ENCODE assay signal across 13 cellular contexts in genomic region chr13:102657630-102658029, GRCh38. TPM values are rescaled to one million over a fixed set of nuclear protein-coding genes. Genes with fewer than 3 reads are reported as not detected.
DNase-seq lines count a peak whose midpoint lies in the region; ATAC-seq, FAIRE-seq and TF ChIP-seq lines count a peak whose summit lies in the region.
"Had no signal": no experiment of that assay in that cellular context is flagged by ENCODE, and none has a peak within 500 bp of the region (broad histone marks: within the 10 kb centered on the region; RNA-seq: fewer than 3 reads in every experiment).

No MANE protein-coding gene starts in this region.

- H3K36me3 ChIP-seq in DND-41 (ENCODE audit: insufficient read depth, low read length): peaks cover 80% of the 10 kb centered on the region

- TF ChIP-seq CTCF in AG09309 (IDR thresholded peaks at IDR 0.05; ENCODE audit: control insufficient read depth, insufficient read depth, low read depth, low read length, missing control alignments): peak; percentile 19
- peak; percentile 31 for TF ChIP-seq CTCF in DND-41 (IDR thresholded peaks at IDR 0.05; ENCODE audit: borderline replicate concordance, extremely low read depth, low read length, poor library complexity, severe bottlenecking)
- peak; percentile 79 for TF ChIP-seq CTCF in VCaP (conservative IDR thresholded peaks at IDR 0.05)

- H3K4me1 ChIP-seq in DND-41 (ENCODE audit: insufficient read depth, low read length): no peaks in the 10 kb centered on the region
- H3K4me1 ChIP-seq: stomach had no signal

- H3K4me1 Mint-ChIP-seq in activated naive CD4-positive, alpha-beta T cell treated with anti-CD3 and anti-CD28 coated beads for 36 hours (ENCODE audit: low read depth): no peaks in the 10 kb centered on the region

- peak; percentile 85 for FAIRE-seq in islet of Langerhans (lab: Jason Lieb, UNC)

- H4K20me1 ChIP-seq in DND-41 (ENCODE audit: insufficient read depth, low read length): no peaks in the 10 kb centered on the region

- H3K27me3 Mint-ChIP-seq in activated naive CD4-positive, alpha-beta T cell treated with anti-CD3 and anti-CD28 coated beads for 36 hours (ENCODE audit: low read depth): no peaks in the 10 kb centered on the region

- no peak overlapping the region for H3K4me3 ChIP-seq in AG09309 (ENCODE audit: control insufficient read depth, low read depth, low read length)
- H3K4me3 ChIP-seq in DND-41 (ENCODE audit: low read depth in 1 of 2, low read length in 2 of 2): no peak overlapping the region
- H3K4me3 ChIP-seq: stomach had no signal

- H3K4me2 ChIP-seq in DND-41 (ENCODE audit: insufficient read depth, low read length): no peak overlapping the region

- no peak overlapping the region for H3K27ac ChIP-seq in DND-41 (ENCODE audit: low read length)
- no peak overlapping the region for H3K27ac ChIP-seq in VCaP
- H3K27ac ChIP-seq: stomach had no signal

- no peak overlapping the region for H3K27ac Mint-ChIP-seq in activated naive CD4-positive, alpha-beta T cell treated with anti-CD3 and anti-CD28 coated beads for 36 hours

- no peaks in the 10 kb centered on the region for H3K27me3 ChIP-seq in DND-41 (ENCODE audit: insufficient read depth, low read length, poor library complexity)
- H3K27me3 ChIP-seq: stomach had no signal

- no peak overlapping the region for H3K9ac ChIP-seq in DND-41 (ENCODE audit: low read depth, low read length)

- H3K79me2 ChIP-seq in DND-41 (ENCODE audit: insufficient read depth, low read length): no peaks in the 10 kb centered on the region

- CTCF ChIA-PET in activated naive CD4-positive, alpha-beta T cell treated with anti-CD3 and anti-CD28 coated beads for 36 hours (lab: Charles Lee): no interaction called here

- intact Hi-C loops in activated naive CD4-positive, alpha-beta T cell treated with anti-CD3 and anti-CD28 coated beads for 36 hours (cut with micrococcal nuclease): loop anchor here (2.0 kb wide), 1 partner anchor 65 kb away; no protein-coding TSS in a partner anchor
- intact Hi-C loops in left colon (cut with DNase I, micrococcal nuclease): no loop called here

- no peak overlapping the region for H3K4me3 Mint-ChIP-seq in activated naive CD4-positive, alpha-beta T cell treated with anti-CD3 and anti-CD28 coated beads for 36 hours

- H2AFZ ChIP-seq in DND-41 (ENCODE audit: low read depth, low read length): no peak overlapping the region

- H3K36me3 Mint-ChIP-seq in activated naive CD4-positive, alpha-beta T cell treated with anti-CD3 and anti-CD28 coated beads for 36 hours (ENCODE audit: low read depth): peaks cover 43% of the 10 kb centered on the region

- no peak for ATAC-seq in DND-41 (ENCODE audit: insufficient read depth, low read depth)
- ATAC-seq in HG03457 (IDR thresholded peaks at IDR 0.05; ENCODE audit: unreplicated experiment): no peak
- ATAC-seq in left colon: no peak

- peaks cover 5% of the 10 kb centered on the region for H3K9me3 Mint-ChIP-seq in activated naive CD4-positive, alpha-beta T cell treated with anti-CD3 and anti-CD28 coated beads for 36 hours

- no peak for DNase-seq in AG09309 (ENCODE audit: low read depth)
- no peak for DNase-seq in DND-41
- DNase-seq in DMS114 treated with DMSO at 0.1 percent for 48 hours (lab: John Stamatoyannopoulos, UW; ENCODE audit: unreplicated experiment): no peak
- DNase-seq in activated naive CD4-positive, alpha-beta T cell treated with anti-CD3 and anti-CD28 coated beads for 36 hours: no peak
- DNase-seq in left colon: no peak
- DNase-seq: activated naive CD4-positive, alpha-beta T cell treated with Interleukin-2 at 50 U/mL for 16 hours; NCI-H1417; NCI-H524; stomach had no signal

- H3K9me3 ChIP-seq in DND-41 (ENCODE audit: insufficient read depth, low read length, severe bottlenecking): no peaks in the 10 kb centered on the region
- H3K9me3 ChIP-seq: stomach had no signal

RNA-seq across cellular contexts. Expression of gene METTL21C, which starts 37.2 kb away (rescaled TPM):
- total RNA-seq in activated naive CD4-positive, alpha-beta T cell treated with anti-CD3 and anti-CD28 coated beads for 36 hours: not detected
- total RNA-seq in left colon: not detected
- total RNA-seq: activated CD8-positive, alpha-beta memory T cell treated with anti-CD3 and anti-CD28 coated beads for 36 hours; stomach had no signal

Comparison
In these comparisons a context has a peak if more than half of its experiments do, and no peak if none do; other contexts are left out.
1. CTCF ChIP-seq: peak in every context shown above with its lines; median percentile 79 in VCaP; 31 in DND-41; 19 in AG09309.